ENCODE assay signal across 17 cellular contexts in genomic region chr10:71632200-71632820, GRCh38.
A peak's percentile ranks its signal among the peaks of the same experiment; 100 is the strongest.
DNase-seq lines count a peak whose midpoint lies in the region; ATAC-seq and TF ChIP-seq lines count a peak whose summit lies in the region.
"Had no signal": no experiment of that assay in that cellular context is flagged by ENCODE, and none has a peak within 500 bp of the region (broad histone marks: within the 10 kb centered on the region; RNA-seq: fewer than 3 reads in every experiment).

No MANE protein-coding gene starts in this region.

- H3K9me3 Mint-ChIP-seq in immature natural killer cell = no peaks in the 10 kb centered on the region

- H3K4me3 Mint-ChIP-seq in immature natural killer cell = no peak overlapping the region

- peak overlapping the region; percentile 8 for H2BK15ac ChIP-seq in neuronal stem cell (ENCODE audit: low read length)

- H2AK5ac ChIP-seq in neuronal stem cell (ENCODE audit: low read depth, low read length) = no peak overlapping the region

- H3K36me3 Mint-ChIP-seq in immature natural killer cell = no peaks in the 10 kb centered on the region

- ATAC-seq in right lobe of liver = no peak

- WGBS in neuronal stem cell (ENCODE audit: extremely low coverage in 2 of 2, insufficient read length in 2 of 2, insufficient replicate concordance in 1 of 2), 2 donors = no CpG with 5 or more reads among the region's 6 CpGs
- 90% methylated on average over 6 of the region's 6 CpGs for WGBS in right lobe of liver (ENCODE audit: insufficient coverage, low coverage, low lambda C conversion rate, missing lambda C conversion rate)

- H3K4me2 ChIP-seq in neuronal stem cell (ENCODE audit: insufficient read depth, low read length, poor library complexity, severe bottlenecking) = no peak overlapping the region
- H3K4me2 ChIP-seq: SK-N-SH had no signal

- H3K23ac ChIP-seq in neuronal stem cell (ENCODE audit: low read depth, low read length, poor library complexity) = no peak overlapping the region

- H4K8ac ChIP-seq in neuronal stem cell (ENCODE audit: low read depth, low read length) = no peak overlapping the region

- H3K27me3 ChIP-seq in neuronal stem cell (ENCODE audit: control insufficient read depth in 3 of 3, insufficient read depth in 3 of 3, low read depth in 1 of 3, low read length in 3 of 3) (peaks cover 0 to 5% (median 0%) of the 10 kb centered on the region in 3 experiments), right lobe of liver (no peaks in the 10 kb centered on the region)

- H3K27ac Mint-ChIP-seq in immature natural killer cell = no peak overlapping the region

- no peaks in the 10 kb centered on the region for H3K36me3 ChIP-seq in neuronal stem cell (replicated peaks in 1 of 2; ENCODE audit: control insufficient read depth in 2 of 2, insufficient read depth in 2 of 2, low read length in 2 of 2)
- H3K36me3 ChIP-seq in right lobe of liver = no peaks in the 10 kb centered on the region
- H3K36me3 ChIP-seq: HAP-1 had no signal

- peaks cover 0 to 48% of the 10 kb centered on the region in 2 donors for H3K4me1 ChIP-seq in neuronal stem cell (ENCODE audit: control insufficient read depth in 2 of 2, insufficient read depth in 1 of 2, low read depth in 1 of 2, low read length in 2 of 2)
- H3K4me1 ChIP-seq in right lobe of liver = peaks cover 0 to 32% (median 15%) of the 10 kb centered on the region in 4 donors

- H2BK5ac ChIP-seq in neuronal stem cell (ENCODE audit: low read length) = no peak overlapping the region

- DNase-seq in NCI-H2171 (lab: John Stamatoyannopoulos, UW) (peak; percentile 64), NCI-H82 (lab: John Stamatoyannopoulos, UW) (peak; percentile 93), cerebellum (ENCODE audit: low spot score) (peak; percentile 27), neuronal stem cell (ENCODE audit: low spot score) (no peak), immature natural killer cell (no peak), right lobe of liver (no peak)
- DNase-seq in stimulated activated CD4-positive, alpha-beta T cell treated with anti-CD3 and anti-CD28 coated beads, Interleukin-2, amount 100 ng/mL, for 48 hours = no peak
- DNase-seq: AML-193, MM.1S, NCI-H1092, NCI-H1694 treated with DMSO at 0.1 percent for 48 hours, NCI-H2107, RPMI8226, SHP77 treated with DMSO at 0.1 percent for 48 hours had no signal

- H3K79me1 ChIP-seq in neuronal stem cell (ENCODE audit: low read depth, low read length) = no peaks in the 10 kb centered on the region

- H3K4ac ChIP-seq in neuronal stem cell (ENCODE audit: low read length) = no peak overlapping the region

- no peak overlapping the region for H3K27ac ChIP-seq in neuronal stem cell (replicated peaks; ENCODE audit: low read length)
- no peak overlapping the region for H3K27ac ChIP-seq in right lobe of liver
- H3K27ac ChIP-seq: C4-2B had no signal

- no peak for TF ChIP-seq POLR2A in right lobe of liver (IDR thresholded peaks at IDR 0.05)

- intact Hi-C loops in right lobe of liver (cut with DNase I) = no loop called here

- no peak overlapping the region for H3K4me3 ChIP-seq in neuronal stem cell (ENCODE audit: low read length in 2 of 2)
- no peak overlapping the region for H3K4me3 ChIP-seq in right lobe of liver
- H3K4me3 ChIP-seq: HAP-1 had no signal

- H3K14ac ChIP-seq in neuronal stem cell (ENCODE audit: low read length) = no peak overlapping the region

- H3K18ac ChIP-seq in neuronal stem cell (ENCODE audit: low read length) = no peak overlapping the region

- H2BK12ac ChIP-seq in neuronal stem cell (ENCODE audit: low read length) = no peak overlapping the region

- H3K9me3 ChIP-seq in neuronal stem cell (replicated peaks in 1 of 2; ENCODE audit: control insufficient read depth in 2 of 2, insufficient read depth in 1 of 2, low read depth in 1 of 2, low read length in 2 of 2) (no peaks in the 10 kb centered on the region), right lobe of liver (no peaks in the 10 kb centered on the region)
- H3K9me3 ChIP-seq: HAP-1, SK-N-SH had no signal

- no peak overlapping the region for H2AFZ ChIP-seq in neuronal stem cell (ENCODE audit: low read length)

- peaks cover 0 to 11% (median 0%) of the 10 kb centered on the region in 3 donors for H3K27me3 Mint-ChIP-seq in immature natural killer cell (ENCODE audit: low read depth in 3 of 3)

- TF ChIP-seq CTCF in right lobe of liver (IDR thresholded peaks at IDR 0.05) = no peak

- no peak overlapping the region for H4K91ac ChIP-seq in neuronal stem cell (ENCODE audit: low read depth, low read length, poor library complexity)

- H3K4me1 Mint-ChIP-seq in immature natural killer cell = no peaks in the 10 kb centered on the region

- H3K9ac ChIP-seq in neuronal stem cell (ENCODE audit: low read depth, low read length, poor library complexity) = no peak overlapping the region
- H3K9ac ChIP-seq: SK-N-SH had no signal

- no peak overlapping the region for H2BK120ac ChIP-seq in neuronal stem cell (ENCODE audit: low read depth, low read length)

Comparison
In these comparisons a context has a peak if more than half of its experiments do, and no peak if none do; other contexts are left out.
1. DNase-seq: peak in NCI-H2171 (single experiment), NCI-H82 (single experiment) and cerebellum (single experiment); none in neuronal stem cell (single experiment), stimulated activated CD4-positive, alpha-beta T cell treated with anti-CD3 and anti-CD28 coated beads, Interleukin-2, amount 100 ng/mL, for 48 hours (0 of 2), immature natural killer cell (0 of 3) and right lobe of liver (0 of 3).